38 cellular contexts compared by ENCODE assay signal in genomic region chr20:64198347-64198746, GRCh38. TPM values are rescaled to one million over a fixed set of nuclear protein-coding genes. Genes with fewer than 3 reads are reported as not detected.
"Had no signal": no experiment of that assay in that cellular context is flagged by ENCODE, and none has a peak within 500 bp of the region (broad histone marks: within the 10 kb centered on the region; RNA-seq: fewer than 3 reads in every experiment).

No MANE protein-coding gene starts in this region.

- DNase-seq: colonic mucosa; effector CD8-positive, alpha-beta T cell; endodermal cell; foreskin keratinocyte; heart right ventricle; hippocampal formation; kidney glomerular epithelial cell; left colon; left ventricle myocardium inferior; lower lobe of right lung; nephron progenitor cell; pancreas; retina; stimulated activated CD4-positive, alpha-beta T cell treated with anti-CD3 and anti-CD28 coated beads, Interleukin-12 subunit alpha, Interleukin-12 subunit beta, amount 100 ng/mL, for 4 hours; stimulated activated CD4-positive, alpha-beta T cell treated with anti-CD3 and anti-CD28 coated beads, Interleukin-1b, Interleukin-23, amount 100 ng/mL, for 48 hours; stimulated activated CD4-positive, alpha-beta T cell treated with anti-CD3 and anti-CD28 coated beads, Interleukin-4, amount 100 ng/mL, for 24 hours; stimulated activated naive CD4-positive, alpha-beta T cell treated with Interleukin-2 at 50 U/mL for 16 hours; stomach; thyroid gland; trophoblast cell had no signal

- H3K4me3 ChIP-seq: colonic mucosa, esophagus muscularis mucosa, gastroesophageal sphincter, heart right ventricle, left ventricle myocardium inferior, lower lobe of right lung, pancreas, smooth muscle cell, stomach, thyroid gland, vagina had no signal

- H3K4me1 Mint-ChIP-seq: endodermal cell; stimulated activated effector memory CD8-positive, alpha-beta T cell treated with anti-CD3 and anti-CD28 coated beads, Interleukin-12 subunit alpha, Interleukin-12 subunit beta, amount 100 ng/mL, for 72 hours had no signal

- H3K9me3 ChIP-seq: colonic mucosa, esophagus muscularis mucosa, gastroesophageal sphincter, heart right ventricle, left ventricle myocardium inferior, lower lobe of right lung, neutrophil, pancreas, stomach, thyroid gland, vagina had no signal

- H3K9me3 Mint-ChIP-seq: naive thymus-derived CD8-positive, alpha-beta T cell; stimulated activated effector memory CD8-positive, alpha-beta T cell treated with anti-CD3 and anti-CD28 coated beads, Interleukin-12 subunit alpha, Interleukin-12 subunit beta, amount 100 ng/mL, for 72 hours had no signal

- H3K4me3 Mint-ChIP-seq: dendritic cell treated with granulocyte-macrophage colony-stimulating factor and Interleukin-4, amounts not matched to agents 40 ng/mL and 50 ng/mL, for 4 days; endodermal cell; naive thymus-derived CD8-positive, alpha-beta T cell; nephron progenitor cell; stimulated activated effector memory CD8-positive, alpha-beta T cell treated with anti-CD3 and anti-CD28 coated beads, Interleukin-12 subunit alpha, Interleukin-12 subunit beta, amount 100 ng/mL, for 72 hours had no signal

- H3K27ac Mint-ChIP-seq: dendritic cell treated with granulocyte-macrophage colony-stimulating factor and Interleukin-4, amounts not matched to agents 40 ng/mL and 50 ng/mL, for 4 days; endodermal cell; naive thymus-derived CD8-positive, alpha-beta T cell; nephron progenitor cell; stimulated activated effector memory CD8-positive, alpha-beta T cell treated with anti-CD3 and anti-CD28 coated beads, Interleukin-12 subunit alpha, Interleukin-12 subunit beta, amount 100 ng/mL, for 72 hours had no signal

- H3K27me3 ChIP-seq: colonic mucosa, pancreas, thyroid gland, vagina had no signal

- ATAC-seq: foreskin keratinocyte; gastroesophageal sphincter; heart right ventricle; left colon; lower lobe of right lung; naive thymus-derived CD8-positive, alpha-beta T cell; pancreas; sciatic nerve; stimulated activated effector memory CD8-positive, alpha-beta T cell treated with anti-CD3 and anti-CD28 coated beads, Interleukin-12 subunit alpha, Interleukin-12 subunit beta, amount 100 ng/mL, for 72 hours had no signal

- H3K27ac ChIP-seq: colonic mucosa, epithelial cell of prostate, esophagus muscularis mucosa, foreskin keratinocyte, gastroesophageal sphincter, heart right ventricle, left ventricle myocardium inferior, lower lobe of right lung, neutrophil, pancreas, stomach, thyroid gland, vagina had no signal

- H3K4me1 ChIP-seq: colonic mucosa, esophagus muscularis mucosa, foreskin keratinocyte, gastroesophageal sphincter, heart right ventricle, left ventricle myocardium inferior, lower lobe of right lung, pancreas, stomach, thyroid gland, vagina had no signal

- H3K36me3 ChIP-seq: colonic mucosa, esophagus muscularis mucosa, gastroesophageal sphincter, heart right ventricle, left ventricle myocardium inferior, lower lobe of right lung, neutrophil, pancreas, stomach, thyroid gland, vagina had no signal

- H3K36me3 Mint-ChIP-seq: naive thymus-derived CD8-positive, alpha-beta T cell; stimulated activated effector memory CD8-positive, alpha-beta T cell treated with anti-CD3 and anti-CD28 coated beads, Interleukin-12 subunit alpha, Interleukin-12 subunit beta, amount 100 ng/mL, for 72 hours had no signal

- H3K4me2 ChIP-seq: smooth muscle cell had no signal

- FAIRE-seq: islet of Langerhans, pancreas had no signal

RNA-seq across cellular contexts. Expression of gene MYT1, which starts 34.1 kb away (rescaled TPM):
- total RNA-seq: esophagus muscularis mucosa; fibroblast of lung; foreskin keratinocyte; lower lobe of right lung; mesenteric fat pad; myocyte; naive thymus-derived CD8-positive, alpha-beta T cell; omental fat pad; posterior vena cava; pulmonary artery endothelial cell; sciatic nerve; subcutaneous adipose tissue; vagina had no signal
- polyA plus RNA-seq: fibroblast of lung; naive thymus-derived CD8-positive, alpha-beta T cell; smooth muscle cell had no signal
